Comparison of ENCODE assay signal across 8 cellular contexts in genomic region chr13:30115257-30115600, GRCh38.
DNase-seq lines count a peak whose midpoint lies in the region; FAIRE-seq and TF ChIP-seq lines count a peak whose summit lies in the region.

No MANE protein-coding gene starts in this region.

- H3K4me3 ChIP-seq in kidney epithelial cell (ENCODE audit: low read depth, low read length) (peak overlapping the region; percentile 36), testis (peak overlapping the region; percentile 54 to 62)

- H3K9me3 ChIP-seq in testis, result no peaks in the 10 kb centered on the region

- intact Hi-C loops in testis (cut with DNase I; ENCODE audit: low total_unique reads), result loop anchor here (10.0 kb wide), 2 partner anchors 340 to 610 kb away; no protein-coding TSS in a partner anchor

- no peak for DNase-seq in T-helper 2 cell treated with Interferon-gamma antibody and Interleukin-4, amounts not matched to agents 5 μg/mL and 100 μg/mL, for 36 hours (ENCODE audit: low spot score)
- no peak for DNase-seq in T-helper 2 cell
- DNase-seq in kidney epithelial cell (ENCODE audit: low read depth), result no peak
- DNase-seq in testis, result no peak
- DNase-seq in DMS79 (lab: John Stamatoyannopoulos, UW), result no peak
- DNase-seq in glomerular visceral epithelial cell (ENCODE audit: extremely low spot score), result no peak
- DNase-seq in D721Med (ENCODE audit: insufficient read length, low spot score), result no peak

- H3K36me3 ChIP-seq in kidney epithelial cell (ENCODE audit: control insufficient read depth, insufficient read depth, low read length) (no peaks in the 10 kb centered on the region), testis (ENCODE audit: low read depth, missing control alignments) (no peaks in the 10 kb centered on the region)

- H3K4me3 Mint-ChIP-seq in T-helper 2 cell treated with Interferon-gamma antibody and Interleukin-4, amounts not matched to agents 5 μg/mL and 100 μg/mL, for 36 hours, result peak overlapping the region; percentile 67
- peak overlapping the region; percentile 83 for H3K4me3 Mint-ChIP-seq in activated naive CD8-positive, alpha-beta T cell

- no peak for TF ChIP-seq CTCF in kidney epithelial cell (IDR thresholded peaks at IDR 0.05; ENCODE audit: insufficient read depth, low read length, poor library complexity, severe bottlenecking)
- no peak for TF ChIP-seq CTCF in testis (IDR thresholded peaks at IDR 0.05)
- no peak for TF ChIP-seq CTCF in D721Med (IDR thresholded peaks at IDR 0.05; ENCODE audit: insufficient read depth, missing control alignments)

- H3K4me1 ChIP-seq in testis, result peaks cover 19% of the 10 kb centered on the region

- FAIRE-seq in D721Med (lab: Jason Lieb, UNC), result no peak

- peaks cover 33% of the 10 kb centered on the region for H3K4me1 Mint-ChIP-seq in T-helper 2 cell treated with Interferon-gamma antibody and Interleukin-4, amounts not matched to agents 5 μg/mL and 100 μg/mL, for 36 hours (ENCODE audit: low read depth)
- H3K4me1 Mint-ChIP-seq in activated naive CD8-positive, alpha-beta T cell (ENCODE audit: low read depth), result peaks cover 39% of the 10 kb centered on the region

- peaks cover under 1% of the 10 kb centered on the region for H3K36me3 Mint-ChIP-seq in T-helper 2 cell treated with Interferon-gamma antibody and Interleukin-4, amounts not matched to agents 5 μg/mL and 100 μg/mL, for 36 hours (ENCODE audit: low read depth)
- H3K36me3 Mint-ChIP-seq in activated naive CD8-positive, alpha-beta T cell, result no peaks in the 10 kb centered on the region

- H3K9me3 Mint-ChIP-seq in T-helper 2 cell treated with Interferon-gamma antibody and Interleukin-4, amounts not matched to agents 5 μg/mL and 100 μg/mL, for 36 hours, result no peaks in the 10 kb centered on the region
- no peaks in the 10 kb centered on the region for H3K9me3 Mint-ChIP-seq in activated naive CD8-positive, alpha-beta T cell (ENCODE audit: low read depth)

- no peak for TF ChIP-seq POLR2A in testis (IDR thresholded peaks at IDR 0.05)

- WGBS in testis, 2 donors, result 4 to 8% methylated on average over 9 of the region's 9 CpGs

- peaks cover 9% of the 10 kb centered on the region for H3K27me3 Mint-ChIP-seq in T-helper 2 cell treated with Interferon-gamma antibody and Interleukin-4, amounts not matched to agents 5 μg/mL and 100 μg/mL, for 36 hours (ENCODE audit: low read depth)
- H3K27me3 Mint-ChIP-seq in activated naive CD8-positive, alpha-beta T cell, result peaks cover 1% of the 10 kb centered on the region

- no peak overlapping the region for H3K27ac Mint-ChIP-seq in T-helper 2 cell treated with Interferon-gamma antibody and Interleukin-4, amounts not matched to agents 5 μg/mL and 100 μg/mL, for 36 hours
- H3K27ac Mint-ChIP-seq in activated naive CD8-positive, alpha-beta T cell, result peak overlapping the region; percentile 67

- peak overlapping the region in 1 of 2 donors; percentile 62 for H3K27ac ChIP-seq in testis

- H3K27me3 ChIP-seq in kidney epithelial cell (ENCODE audit: control insufficient read depth, insufficient read depth, low read length), result no peaks in the 10 kb centered on the region
- no peaks in the 10 kb centered on the region for H3K27me3 ChIP-seq in testis
